In the genomic region with DNA sequence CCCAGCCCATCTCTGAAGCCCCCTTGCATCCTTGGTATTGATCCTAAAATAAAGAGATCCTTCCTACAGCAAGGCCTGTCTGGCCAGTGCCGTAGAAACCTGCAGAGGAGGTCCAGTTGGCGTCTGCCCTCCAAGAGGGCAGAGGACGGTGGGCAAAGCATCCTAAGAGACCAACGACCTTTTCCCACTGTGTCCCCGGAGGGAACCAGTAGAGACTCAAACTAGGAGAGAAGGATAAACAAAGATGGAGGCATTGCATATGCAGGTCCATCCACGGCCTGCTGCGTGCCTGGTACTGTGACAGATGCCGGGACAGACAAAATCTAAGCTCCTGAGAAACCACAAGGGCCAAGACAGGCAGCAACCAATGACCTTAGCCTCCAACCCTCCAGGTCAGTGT, we compare ENCODE assay signal across 1 cellular context.
TF ChIP-seq lines count a peak whose summit lies in the region.

No MANE protein-coding gene starts in this region.

TF ChIP-seq in HepG2, 621 proteins besides CTCF, POLR2A, EP300 and RAD21:
- TF ChIP-seq MEIS2 (CRISPR knock-in tag; IDR thresholded peaks at IDR 0.05) (no peak), ZNF652 (CRISPR knock-in tag; IDR thresholded peaks at IDR 0.05; ENCODE audit: borderline replicate concordance, low read depth) (no peak), ZNF567 (CRISPR knock-in tag; IDR thresholded peaks at IDR 0.05; ENCODE audit: borderline replicate concordance) (no peak), IRX3 (CRISPR knock-in tag; IDR thresholded peaks at IDR 0.05; ENCODE audit: borderline replicate concordance, low read depth) (no peak), ZNF24 (IDR thresholded peaks at IDR 0.05) (no peak), U2AF2 (IDR thresholded peaks at IDR 0.05; ENCODE audit: low read depth, low read length) (no peak), ZNF235 (CRISPR knock-in tag; IDR thresholded peaks at IDR 0.05; ENCODE audit: borderline replicate concordance) (no peak), ZNF354B (CRISPR knock-in tag; IDR thresholded peaks at IDR 0.05) (no peak), SAP130 (CRISPR knock-in tag; IDR thresholded peaks at IDR 0.05; ENCODE audit: low read depth) (no peak)
- TF ChIP-seq, protein P1, sequence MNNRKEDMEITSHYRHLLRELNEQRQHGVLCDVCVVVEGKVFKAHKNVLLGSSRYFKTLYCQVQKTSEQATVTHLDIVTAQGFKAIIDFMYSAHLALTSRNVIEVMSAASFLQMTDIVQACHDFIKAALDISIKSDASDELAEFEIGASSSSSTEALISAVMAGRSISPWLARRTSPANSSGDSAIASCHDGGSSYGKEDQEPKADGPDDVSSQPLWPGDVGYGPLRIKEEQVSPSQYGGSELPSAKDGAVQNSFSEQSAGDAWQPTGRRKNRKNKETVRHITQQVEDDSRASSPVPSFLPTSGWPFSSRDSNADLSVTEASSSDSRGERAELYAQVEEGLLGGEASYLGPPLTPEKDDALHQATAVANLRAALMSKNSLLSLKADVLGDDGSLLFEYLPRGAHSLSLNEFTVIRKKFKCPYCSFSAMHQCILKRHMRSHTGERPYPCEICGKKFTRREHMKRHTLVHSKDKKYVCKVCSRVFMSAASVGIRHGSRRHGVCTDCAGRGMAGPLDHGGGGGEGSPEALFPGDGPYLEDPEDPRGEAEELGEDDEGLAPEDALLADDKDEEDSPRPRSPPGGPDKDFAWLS (CRISPR knock-in tag; IDR thresholded peaks at IDR 0.05; ENCODE audit: borderline replicate concordance), result no peak
